ENCODE assay signal across 25 cellular contexts in genomic region chr10:99579971-99580370, GRCh38. TPM values are rescaled to one million over a fixed set of nuclear protein-coding genes. Genes with fewer than 3 reads are reported as not detected.
"Had no signal": no experiment of that assay in that cellular context is flagged by ENCODE, and none has a peak within 500 bp of the region (broad histone marks: within the 10 kb centered on the region; RNA-seq: fewer than 3 reads in every experiment).

No MANE protein-coding gene starts in this region.

- H3K4me1 ChIP-seq: SJSA1 had no signal

- H3K27ac ChIP-seq: RWPE1, SJSA1 had no signal

- H3K36me3 ChIP-seq: SJSA1 had no signal

- H3K4me3 ChIP-seq: SJSA1 had no signal

- H3K27me3 ChIP-seq: SJSA1 had no signal

- DNase-seq: activated CD4-positive, alpha-beta T cell treated with anti-CD3 and anti-CD28 coated beads for 4 hours; activated CD8-positive, alpha-beta T cell treated with anti-CD3 and anti-CD28 coated beads, Interleukin-2, amount 10 ng/mL, durations not matched to agents 7 days and 5 days; activated effector memory CD4-positive, alpha-beta T cell treated with anti-CD3 and anti-CD28 coated beads, Interleukin-2, amount 50 U/mL, for 16 hours; activated naive CD4-positive, alpha-beta T cell treated with Interleukin-2 at 50 U/mL for 16 hours; activated naive CD8-positive, alpha-beta T cell treated with anti-CD3 and anti-CD28 coated beads, Interleukin-2, amount 50 U/mL, for 24 hours; activated T-cell treated with anti-CD3 and anti-CD28 coated beads, Interleukin-2, amount 50 U/mL, for 24 hours; amygdala; Kasumi-1; NCI-H1048; NCI-H146; NCI-H1930; NCI-H2171; NCI-H2227 treated with DMSO at 0.1 percent for 48 hours; NCI-H526; NCI-H774; Right ventricle myocardium superior had no signal

- H3K9me3 ChIP-seq: SJSA1 had no signal

- ATAC-seq: activated CD4-positive, CD25-positive, alpha-beta regulatory T cell treated with anti-CD3 and anti-CD28 coated beads, Interleukin-2, amount 50 U/mL, for 24 hours; activated CD8-positive, alpha-beta T cell treated with anti-CD3 and anti-CD28 coated beads, Interleukin-2, amount 10 ng/mL, durations not matched to agents 7 days and 5 days; activated naive CD4-positive, alpha-beta T cell treated with anti-CD3 and anti-CD28 coated beads, Interleukin-2, amount 50 U/mL, for 72 hours; activated naive CD8-positive, alpha-beta T cell treated with anti-CD3 and anti-CD28 coated beads, Interleukin-2, amount 50 U/mL, for 24 hours; Panc1; SK-N-SH treated with all-trans-retinoic acid at 6 μM for 48 hours had no signal

- FAIRE-seq: astrocyte had no signal

RNA-seq across cellular contexts. Expression of gene NKX2-3, which starts 47.2 kb away (rescaled TPM):
- total RNA-seq: activated CD8-positive, alpha-beta T cell treated with anti-CD3 and anti-CD28 coated beads, Interleukin-2, amount 10 ng/mL, durations not matched to agents 7 days and 5 days; activated naive CD4-positive, alpha-beta T cell treated with anti-CD3 and anti-CD28 coated beads, Interleukin-2, amount 50 U/mL, for 72 hours; activated T-helper 1 cell treated with anti-CD3 and anti-CD28 coated beads, Interleukin-12 subunit alpha, Interleukin-12 subunit beta, Interleukin-2, Interleukin-4 antibody, amounts not matched to agents 30 ng/mL and 10 ng/mL and 1 ng/mL, durations not matched to agents 14 hours and 24 hours and 36 hours; astrocyte; OCI-LY7; Right ventricle myocardium superior; SJSA1 had no signal
